In genomic region chr10:34650156-34650555, GRCh38 we compare ENCODE assay signal across 29 cellular contexts.
DNase-seq lines count a peak whose midpoint lies in the region; ATAC-seq and TF ChIP-seq lines count a peak whose summit lies in the region.
"Had no signal": no experiment of that assay in that cellular context is flagged by ENCODE, and none has a peak within 500 bp of the region (broad histone marks: within the 10 kb centered on the region; RNA-seq: fewer than 3 reads in every experiment).

No MANE protein-coding gene starts in this region.

- H3K36me3 ChIP-seq in H7 (replicated peaks; ENCODE audit: control insufficient read depth, insufficient read depth, low read length) = no peaks in the 10 kb centered on the region
- H3K36me3 ChIP-seq: brain microvascular endothelial cell, colonic mucosa, HAP-1, left ventricle myocardium inferior, SJSA1, suprapubic skin, uterus had no signal

- H3K4me3 Mint-ChIP-seq in memory B cell = no peak overlapping the region
- H3K4me3 Mint-ChIP-seq: activated T-cell treated with anti-CD3 and anti-CD28 coated beads, Interleukin-2, amount 50 U/mL, for 4 hours; naive thymus-derived CD4-positive, alpha-beta T cell; stimulated activated effector memory CD8-positive, alpha-beta T cell treated with anti-CD3 and anti-CD28 coated beads, Interleukin-12 subunit alpha, Interleukin-12 subunit beta, amount 100 ng/mL, for 72 hours had no signal

- H3K9me3 Mint-ChIP-seq in memory B cell = no peaks in the 10 kb centered on the region
- H3K9me3 Mint-ChIP-seq: activated T-cell treated with anti-CD3 and anti-CD28 coated beads, Interleukin-2, amount 50 U/mL, for 4 hours; naive thymus-derived CD4-positive, alpha-beta T cell; stimulated activated effector memory CD8-positive, alpha-beta T cell treated with anti-CD3 and anti-CD28 coated beads, Interleukin-12 subunit alpha, Interleukin-12 subunit beta, amount 100 ng/mL, for 72 hours had no signal

- peaks cover 6% of the 10 kb centered on the region for H3K27me3 Mint-ChIP-seq in memory B cell

- H3K36me3 Mint-ChIP-seq in memory B cell = no peaks in the 10 kb centered on the region
- H3K36me3 Mint-ChIP-seq: naive thymus-derived CD4-positive, alpha-beta T cell; stimulated activated effector memory CD8-positive, alpha-beta T cell treated with anti-CD3 and anti-CD28 coated beads, Interleukin-12 subunit alpha, Interleukin-12 subunit beta, amount 100 ng/mL, for 72 hours had no signal

- no peaks in the 10 kb centered on the region for H3K27me3 ChIP-seq in H7 (ENCODE audit: control insufficient read depth, insufficient read depth, low read length)
- H3K27me3 ChIP-seq: brain microvascular endothelial cell, colonic mucosa, SJSA1, suprapubic skin, uterus had no signal

- ATAC-seq in GM19452 (IDR thresholded peaks at IDR 0.05; ENCODE audit: unreplicated experiment) (peak; percentile 63), memory B cell (ENCODE audit: low read depth) (peak; percentile 22)
- ATAC-seq: naive thymus-derived CD4-positive, alpha-beta T cell; stimulated activated effector memory CD8-positive, alpha-beta T cell treated with anti-CD3 and anti-CD28 coated beads, Interleukin-12 subunit alpha, Interleukin-12 subunit beta, amount 100 ng/mL, for 72 hours had no signal

- H3K4me3 ChIP-seq in GM12865 (ENCODE audit: low read depth, low read length) (no peak overlapping the region), H7 (ENCODE audit: insufficient read depth, low read depth, low read length) (no peak overlapping the region)
- H3K4me3 ChIP-seq: colonic mucosa, HAP-1, left ventricle myocardium inferior, SJSA1, smooth muscle cell, suprapubic skin, uterus had no signal

- H3K27ac Mint-ChIP-seq in memory B cell = no peak overlapping the region
- H3K27ac Mint-ChIP-seq: stimulated activated effector memory CD8-positive, alpha-beta T cell treated with anti-CD3 and anti-CD28 coated beads, Interleukin-12 subunit alpha, Interleukin-12 subunit beta, amount 100 ng/mL, for 72 hours had no signal

- DNase-seq in GM12865 (ENCODE audit: low read depth) (peak; percentile 26), OCI-M1 (lab: John Stamatoyannopoulos, UW) (peak; percentile 34), memory B cell (ENCODE audit: low spot score in 2 of 2) (no peak), H7 (no peak), NOMO-1 treated with DMSO at 0.1 percent for 48 hours (lab: John Stamatoyannopoulos, UW; ENCODE audit: unreplicated experiment) (no peak), SK-N-DZ (ENCODE audit: low spot score) (no peak), cerebellum (ENCODE audit: low spot score) (no peak)
- DNase-seq: ACHN; activated CD4-positive, alpha-beta T cell treated with anti-CD3 and anti-CD28 coated beads for 4 hours; activated CD8-positive, alpha-beta memory T cell treated with anti-CD3 and anti-CD28 coated beads for 24 hours; activated naive CD4-positive, alpha-beta T cell; activated T-cell treated with anti-CD3 and anti-CD28 coated beads, Interleukin-2, amount 50 U/mL, for 4 hours; brain microvascular endothelial cell; C1 segment of cervical spinal cord; Calu3; colonic mucosa; effector memory CD4-positive, alpha-beta T cell; foreskin fibroblast; IMR-90; left ventricle myocardium inferior; naive thymus-derived CD4-positive, alpha-beta T cell; NCI-H1694 treated with DMSO at 0.1 percent for 48 hours; uterus had no signal

- TF ChIP-seq CTCF in GM12865 (IDR thresholded peaks at IDR 0.05; ENCODE audit: insufficient read depth, low read depth, low read length, missing control alignments) = no peak

- H3K4me1 Mint-ChIP-seq in memory B cell = no peaks in the 10 kb centered on the region
- H3K4me1 Mint-ChIP-seq: stimulated activated effector memory CD8-positive, alpha-beta T cell treated with anti-CD3 and anti-CD28 coated beads, Interleukin-12 subunit alpha, Interleukin-12 subunit beta, amount 100 ng/mL, for 72 hours had no signal

Comparison
In these comparisons a context has a peak if more than half of its experiments do, and no peak if none do; other contexts are left out.
1. DNase-seq: peak in GM12865 (single experiment) and OCI-M1 (single experiment); none in memory B cell (0 of 2), H7 (single experiment), NOMO-1 treated with DMSO at 0.1 percent for 48 hours (single experiment), SK-N-DZ (single experiment) and cerebellum (single experiment).